ENCODE assay signal across 13 cellular contexts in genomic region chr10:69361303-69361614, GRCh38. TPM values are rescaled to one million over a fixed set of nuclear protein-coding genes. Genes with fewer than 3 reads are reported as not detected.
A peak's percentile ranks its signal among the peaks of the same experiment; 100 is the strongest.
DNase-seq lines count a peak whose midpoint lies in the region; ATAC-seq and TF ChIP-seq lines count a peak whose summit lies in the region.
"Had no signal": no experiment of that assay in that cellular context is flagged by ENCODE, and none has a peak within 500 bp of the region (broad histone marks: within the 10 kb centered on the region; RNA-seq: fewer than 3 reads in every experiment).

No MANE protein-coding gene starts in this region.

- H3K79me2 ChIP-seq in PC-3 (ENCODE audit: low read length), result peaks cover 49% of the 10 kb centered on the region

- CTCF ChIA-PET in Calu3 (lab: Charles Lee) (interaction anchor here (1.5 to 3.3 kb wide), 4 partner anchors 22 to 47 kb away, joined by 4 to 17 read pairs (median 7); no protein-coding TSS in a partner anchor), PC-3 (lab: Charles Lee) (interaction anchor here (1.1 kb wide), 1 partner anchor 21 kb away, joined by 5 read pairs; no protein-coding TSS in a partner anchor)

- BruUV-seq in Calu3 (replicated peaks; lab: Mats Ljungman, UMichigan) (no TSS peak), PC-3 (replicated peaks; lab: Mats Ljungman, UMichigan) (no TSS peak)

- POLR2A ChIA-PET in PC-3 (lab: Charles Lee; ENCODE audit: unreplicated experiment), result interaction anchor here (0.6 kb wide), 1 partner anchor 42 kb away, joined by 9 read pairs; no protein-coding TSS in a partner anchor

- H4K20me1 ChIP-seq in PC-3 (ENCODE audit: low read length), result no peaks in the 10 kb centered on the region; the same call in 1 of the 2 replicates

- no peak for DNase-seq in Calu3
- no peak for DNase-seq in PC-3
- DNase-seq in esophagus muscularis mucosa (ENCODE audit: extremely low spot score), result no peak
- DNase-seq in posterior vena cava (ENCODE audit: low spot score), result no peak
- no peak for DNase-seq in activated CD4-positive, alpha-beta T cell treated with anti-CD3 and anti-CD28 coated beads, Interleukin-2, amount 50 U/mL, for 4 hours
- DNase-seq: activated CD4-positive, alpha-beta T cell treated with anti-CD3 and anti-CD28 coated beads for 36 hours; NCI-H2081 treated with DMSO at 0.1 percent for 48 hours; RPMI8226 had no signal

- no peaks in the 10 kb centered on the region for H3K9me3 Mint-ChIP-seq in Calu3 (ENCODE audit: low read depth, unreplicated experiment)

- H3K36me3 Mint-ChIP-seq in Calu3 (ENCODE audit: insufficient read depth, unreplicated experiment), result peaks cover 13% of the 10 kb centered on the region

- H3K27ac ChIP-seq in PC-3 (ENCODE audit: low read length) (peak overlapping the region; percentile 91), esophagus muscularis mucosa (replicated peaks in 1 of 4) (peak overlapping the region; percentile 78 to 88 (median 82)), rectal smooth muscle tissue (ENCODE audit: low read depth, low read length) (peak overlapping the region; percentile 78)

- TF ChIP-seq POLR2A in esophagus muscularis mucosa (IDR thresholded peaks at IDR 0.05; ENCODE audit: low read depth), result no peak

- H3K27ac Mint-ChIP-seq in Calu3 (ENCODE audit: unreplicated experiment), result peak overlapping the region; percentile 50
- H3K27ac Mint-ChIP-seq: activated CD4-positive, alpha-beta T cell treated with anti-CD3 and anti-CD28 coated beads for 36 hours had no signal

- no peak overlapping the region for H2AFZ ChIP-seq in PC-3 (ENCODE audit: low read length)

- ATAC-seq in PC-3, result peak; percentile 2
- no peak for ATAC-seq in GM21786 (IDR thresholded peaks at IDR 0.05; ENCODE audit: unreplicated experiment)
- no peak for ATAC-seq in HG03520 (IDR thresholded peaks at IDR 0.05; ENCODE audit: unreplicated experiment)
- ATAC-seq: activated CD4-positive, alpha-beta T cell treated with anti-CD3 and anti-CD28 coated beads for 36 hours had no signal

- 100% methylated on average over 2 of the region's 2 CpGs for WGBS in esophagus muscularis mucosa

- H3K27me3 Mint-ChIP-seq in Calu3 (ENCODE audit: unreplicated experiment), result no peaks in the 10 kb centered on the region
- H3K27me3 Mint-ChIP-seq: activated CD4-positive, alpha-beta T cell treated with anti-CD3 and anti-CD28 coated beads for 36 hours had no signal

- peaks cover 44% of the 10 kb centered on the region for H3K4me1 ChIP-seq in PC-3 (ENCODE audit: insufficient read depth, low read length)
- peaks cover 61 to 85% (median 63%) of the 10 kb centered on the region in 4 donors for H3K4me1 ChIP-seq in esophagus muscularis mucosa
- peaks cover 12% of the 10 kb centered on the region for H3K4me1 ChIP-seq in rectal smooth muscle tissue (ENCODE audit: control insufficient read depth, insufficient read depth, low read length)

- H3K4me2 ChIP-seq in PC-3 (ENCODE audit: low read length), result peak overlapping the region; percentile 77

- H3K27me3 ChIP-seq in PC-3 (ENCODE audit: low read length) (no peaks in the 10 kb centered on the region), esophagus muscularis mucosa (no peaks in the 10 kb centered on the region), rectal smooth muscle tissue (ENCODE audit: control insufficient read depth, insufficient read depth, low read length) (no peaks in the 10 kb centered on the region)
- H3K27me3 ChIP-seq: adrenal gland had no signal

- TF ChIP-seq CTCF in Calu3 (IDR thresholded peaks at IDR 0.05; ENCODE audit: unreplicated experiment) (no peak), PC-3 (conservative IDR thresholded peaks at IDR 0.05; ENCODE audit: low read depth, low read length) (no peak), esophagus muscularis mucosa (IDR thresholded peaks at IDR 0.05) (no peak)

- H3K9me3 ChIP-seq in PC-3 (ENCODE audit: low read length) (no peaks in the 10 kb centered on the region), esophagus muscularis mucosa (no peaks in the 10 kb centered on the region)
- H3K9me3 ChIP-seq: adrenal gland had no signal

- peaks cover 12% of the 10 kb centered on the region; the same call in 1 of the 2 replicates for H3K36me3 ChIP-seq in PC-3 (ENCODE audit: low read depth, low read length)
- peaks cover 9 to 39% (median 25%) of the 10 kb centered on the region in 4 donors for H3K36me3 ChIP-seq in esophagus muscularis mucosa
- peaks cover 4% of the 10 kb centered on the region for H3K36me3 ChIP-seq in rectal smooth muscle tissue (ENCODE audit: control insufficient read depth, insufficient read depth, low read length)

- H3K4me3 ChIP-seq in PC-3 (ENCODE audit: low read length) (peak overlapping the region; percentile 8; the same call in 1 of the 2 replicates), esophagus muscularis mucosa (no peak overlapping the region), rectal smooth muscle tissue (ENCODE audit: low read length) (peak overlapping the region; percentile 3)
- H3K4me3 ChIP-seq: adrenal gland had no signal

- H3K9me2 ChIP-seq in PC-3 (replicated peaks; ENCODE audit: low read length), result no peaks in the 10 kb centered on the region

- peaks cover 5% of the 10 kb centered on the region for H3F3A ChIP-seq in PC-3 (ENCODE audit: low read length, unreplicated experiment)

- no peak for TF ChIP-seq EP300 in esophagus muscularis mucosa (IDR thresholded peaks at IDR 0.05)

- H3K4me1 Mint-ChIP-seq in Calu3 (ENCODE audit: low read depth, unreplicated experiment), result peaks cover 51% of the 10 kb centered on the region

- intact Hi-C loops in Calu3 (cut with micrococcal nuclease; ENCODE audit: unreplicated experiment) (loop anchor here (2.0 kb wide), 1 partner anchor 28 kb away; no protein-coding TSS in a partner anchor), PC-3 (cut with micrococcal nuclease) (no loop called here), esophagus muscularis mucosa (cut with DNase I) (loop anchor here (5.0 kb wide), 1 partner anchor 34 kb away; no protein-coding TSS in a partner anchor), posterior vena cava (cut with DNase I) (loop anchor here in 1 of 2 donors (10.0 kb wide), 1 partner anchor 216 kb away; no protein-coding TSS in a partner anchor)

- peak overlapping the region; percentile 5 for H3K4me3 Mint-ChIP-seq in Calu3 (ENCODE audit: low read depth, unreplicated experiment)
- H3K4me3 Mint-ChIP-seq: activated CD4-positive, alpha-beta T cell treated with anti-CD3 and anti-CD28 coated beads for 36 hours had no signal

- H3K9ac ChIP-seq in PC-3 (ENCODE audit: low read length), result peak overlapping the region; percentile 12; the same call in 1 of the 2 replicates
- H3K9ac ChIP-seq in rectal smooth muscle tissue (ENCODE audit: low read length), result peak overlapping the region; percentile 5

RNA-seq across cellular contexts. Expression of gene TACR2, which starts 55.5 kb away (rescaled TPM):
- total RNA-seq in Calu3 (2022), result 0.26 and 0.34 TPM in 2 replicates
- total RNA-seq in PC-3 (2014; rRNA removed), result 0.40 TPM in 1 of 2 replicates, not detected in the other
- total RNA-seq in esophagus muscularis mucosa, result 10 to 100 TPM; 51.4 to 72.6 (median 68.1) TPM
- 1 to 10 TPM in 1 of 2 donors, under 1 TPM in 1; 0.71 to 3.0 TPM for total RNA-seq in posterior vena cava
- total RNA-seq: activated CD4-positive, alpha-beta T cell treated with anti-CD3 and anti-CD28 coated beads for 36 hours; endothelial cell of umbilical vein had no signal

Comparison
In these comparisons a context has a peak if more than half of its experiments do, and no peak if none do; other contexts are left out.
1. H3K4me3 ChIP-seq: peak in PC-3 (single experiment) and rectal smooth muscle tissue (single experiment); none in esophagus muscularis mucosa (0 of 4).
2. RNA of gene TACR2, which starts 55.5 kb away (total RNA-seq): 51.4 to 72.6 TPM in esophagus muscularis mucosa; 0.71 to 3.0 TPM in posterior vena cava, 0.40 TPM in PC-3 and 0.26 to 0.34 TPM in Calu3; every median in the first group is over 10 times any median in the second.
3. Peak in every context shown above with its lines, with median percentiles within 50 percentile points of each other: H3K27ac ChIP-seq.